Comparison of ENCODE assay signal across 15 cellular contexts in genomic region chr6:88220493-88220892, GRCh38. TPM values are rescaled to one million over a fixed set of nuclear protein-coding genes. Genes with fewer than 3 reads are reported as not detected.
DNase-seq lines count a peak whose midpoint lies in the region; ATAC-seq and TF ChIP-seq lines count a peak whose summit lies in the region.
"Had no signal": no experiment of that assay in that cellular context is flagged by ENCODE, and none has a peak within 500 bp of the region (broad histone marks: within the 10 kb centered on the region; RNA-seq: fewer than 3 reads in every experiment).

No MANE protein-coding gene starts in this region.

- H3K9me3 Mint-ChIP-seq in endodermal cell, result no peaks in the 10 kb centered on the region
- H3K9me3 Mint-ChIP-seq in CD8-positive, alpha-beta T cell, result no peaks in the 10 kb centered on the region
- H3K9me3 Mint-ChIP-seq: activated CD4-positive, alpha-beta T cell treated with anti-CD3 and anti-CD28 coated beads, Interleukin-2, amount 10 ng/mL, durations not matched to agents 24 days and 14 days had no signal

- no peak overlapping the region for H3K4me3 Mint-ChIP-seq in endodermal cell
- no peak overlapping the region for H3K4me3 Mint-ChIP-seq in CD8-positive, alpha-beta T cell
- H3K4me3 Mint-ChIP-seq: activated CD4-positive, alpha-beta T cell treated with anti-CD3 and anti-CD28 coated beads, Interleukin-2, amount 10 ng/mL, durations not matched to agents 24 days and 14 days had no signal

- H3K27ac Mint-ChIP-seq in endodermal cell, result no peak overlapping the region
- H3K27ac Mint-ChIP-seq in CD8-positive, alpha-beta T cell, result no peak overlapping the region
- H3K27ac Mint-ChIP-seq: activated CD4-positive, alpha-beta T cell treated with anti-CD3 and anti-CD28 coated beads, Interleukin-2, amount 10 ng/mL, durations not matched to agents 24 days and 14 days; activated naive CD4-positive, alpha-beta T cell treated with anti-CD3 and anti-CD28 coated beads, Interleukin-2, amount 50 U/mL, for 72 hours had no signal

- WGBS in endodermal cell (ENCODE audit: insufficient coverage in 1 of 2, insufficient read length in 1 of 2), 2 experiments, result 20 to 64% methylated on average over 1 to 2 of the region's 2 CpGs

- POLR2A ChIA-PET in CD8-positive, alpha-beta T cell (lab: Charles Lee), result no interaction called here

- H3K36me3 ChIP-seq in endodermal cell (ENCODE audit: control insufficient read depth, insufficient read depth, low read length), result no peaks in the 10 kb centered on the region
- no peaks in the 10 kb centered on the region for H3K36me3 ChIP-seq in CD8-positive, alpha-beta T cell (ENCODE audit: insufficient read depth, low read length)

- no peaks in the 10 kb centered on the region for H3K4me1 Mint-ChIP-seq in endodermal cell
- no peaks in the 10 kb centered on the region for H3K4me1 Mint-ChIP-seq in CD8-positive, alpha-beta T cell (ENCODE audit: low read depth)
- H3K4me1 Mint-ChIP-seq: activated CD4-positive, alpha-beta T cell treated with anti-CD3 and anti-CD28 coated beads, Interleukin-2, amount 10 ng/mL, durations not matched to agents 24 days and 14 days had no signal

- intact Hi-C loops in CD8-positive, alpha-beta T cell (cut with DNase I, micrococcal nuclease), result no loop called here

- H3K27me3 ChIP-seq in endodermal cell (ENCODE audit: control insufficient read depth, insufficient read depth, low read length, poor library complexity, severe bottlenecking), result no peaks in the 10 kb centered on the region
- H3K27me3 ChIP-seq in CD8-positive, alpha-beta T cell (ENCODE audit: insufficient read depth, low read length), result no peaks in the 10 kb centered on the region

- H3K36me3 Mint-ChIP-seq in endodermal cell (ENCODE audit: low read depth), result no peaks in the 10 kb centered on the region
- no peaks in the 10 kb centered on the region for H3K36me3 Mint-ChIP-seq in CD8-positive, alpha-beta T cell
- H3K36me3 Mint-ChIP-seq: activated naive CD4-positive, alpha-beta T cell treated with anti-CD3 and anti-CD28 coated beads, Interleukin-2, amount 50 U/mL, for 72 hours had no signal

- H3K27ac ChIP-seq in endodermal cell (ENCODE audit: low read depth, low read length), result no peak overlapping the region
- no peak overlapping the region for H3K27ac ChIP-seq in CD8-positive, alpha-beta T cell (ENCODE audit: low read depth, low read length)
- H3K27ac ChIP-seq: epithelial cell of prostate, parathyroid adenoma had no signal

- CTCF ChIA-PET in CD8-positive, alpha-beta T cell (lab: Charles Lee), result no interaction called here

- H3K9ac ChIP-seq in endodermal cell (ENCODE audit: extremely low read depth, low read length, poor library complexity, severe bottlenecking), result no peak overlapping the region
- H3K9ac ChIP-seq: parathyroid adenoma had no signal

- H3K27me3 Mint-ChIP-seq in endodermal cell (ENCODE audit: insufficient read depth), result no peaks in the 10 kb centered on the region
- H3K27me3 Mint-ChIP-seq in CD8-positive, alpha-beta T cell (ENCODE audit: low read depth), result peaks cover 5% of the 10 kb centered on the region
- H3K27me3 Mint-ChIP-seq: activated CD4-positive, alpha-beta T cell treated with anti-CD3 and anti-CD28 coated beads, Interleukin-2, amount 10 ng/mL, durations not matched to agents 24 days and 14 days had no signal

- no peak for ATAC-seq in HG02884 (IDR thresholded peaks at IDR 0.05; ENCODE audit: unreplicated experiment)
- ATAC-seq in CD8-positive, alpha-beta T cell, result no peak
- ATAC-seq: activated naive CD4-positive, alpha-beta T cell treated with anti-CD3 and anti-CD28 coated beads, Interleukin-2, amount 50 U/mL, for 72 hours; Panc1 had no signal

- H3K9me3 ChIP-seq in endodermal cell (ENCODE audit: control insufficient read depth, low read length), result no peaks in the 10 kb centered on the region
- no peaks in the 10 kb centered on the region for H3K9me3 ChIP-seq in CD8-positive, alpha-beta T cell (ENCODE audit: low read length)

- H3K4me3 ChIP-seq in GM12865 (ENCODE audit: low read depth, low read length) (no peak overlapping the region), endodermal cell (ENCODE audit: low read length) (no peak overlapping the region)
- H3K4me3 ChIP-seq in CD8-positive, alpha-beta T cell (ENCODE audit: low read depth, low read length), result no peak overlapping the region

- H3K4me1 ChIP-seq in endodermal cell (ENCODE audit: control insufficient read depth, insufficient read depth, low read length), result no peaks in the 10 kb centered on the region
- no peaks in the 10 kb centered on the region for H3K4me1 ChIP-seq in CD8-positive, alpha-beta T cell (ENCODE audit: insufficient read depth, low read length)
- H3K4me1 ChIP-seq: parathyroid adenoma had no signal

- TF ChIP-seq CTCF in GM12865 (IDR thresholded peaks at IDR 0.05; ENCODE audit: insufficient read depth, low read depth, low read length, missing control alignments), result no peak
- no peak for TF ChIP-seq CTCF in endodermal cell (conservative IDR thresholded peaks at IDR 0.05)
- TF ChIP-seq CTCF in CD8-positive, alpha-beta T cell (IDR thresholded peaks at IDR 0.05), result no peak

- DNase-seq in A172 (ENCODE audit: low spot score), result peak; percentile 4
- peak; percentile 8 for DNase-seq in GM12865 (ENCODE audit: low read depth)
- peak; percentile 54 for DNase-seq in OCI-M1 (lab: John Stamatoyannopoulos, UW)
- peak; percentile 74 for DNase-seq in endodermal cell
- no peak for DNase-seq in DMS114 treated with DMSO at 0.1 percent for 48 hours (lab: John Stamatoyannopoulos, UW; ENCODE audit: unreplicated experiment)
- DNase-seq in NCI-H2227 (lab: John Stamatoyannopoulos, UW; ENCODE audit: unreplicated experiment), result no peak
- DNase-seq in CD8-positive, alpha-beta T cell, result no peak
- DNase-seq: activated CD4-positive, alpha-beta T cell treated with anti-CD3 and anti-CD28 coated beads, Interleukin-2, amount 10 ng/mL, durations not matched to agents 24 days and 14 days; KG1 had no signal

RNA-seq across cellular contexts. Expression of gene CNR1, which starts 54.3 kb away (rescaled TPM):
- not detected in 2 replicates for total RNA-seq in A172 (2014; rRNA removed; shearing (Covaris generic))
- total RNA-seq in endodermal cell, result 10 to 100 TPM; 12.2 to 14.5 TPM
- polyA plus RNA-seq in endodermal cell (2013, experiment 1 of 2), result 6.3 TPM
- 6.6 TPM for polyA plus RNA-seq in endodermal cell (2013, experiment 2 of 2)
- not detected for total RNA-seq in CD8-positive, alpha-beta T cell
- total RNA-seq: activated CD4-positive, alpha-beta T cell treated with anti-CD3 and anti-CD28 coated beads, Interleukin-2, amount 10 ng/mL, durations not matched to agents 24 days and 14 days; activated naive CD4-positive, alpha-beta T cell treated with anti-CD3 and anti-CD28 coated beads, Interleukin-2, amount 50 U/mL, for 72 hours had no signal
- polyA plus RNA-seq: keratinocyte had no signal

Comparison
In these comparisons a context has a peak if more than half of its experiments do, and no peak if none do; other contexts are left out.
1. DNase-seq: peak in A172 (single experiment), GM12865 (single experiment), OCI-M1 (single experiment) and endodermal cell (single experiment); none in DMS114 treated with DMSO at 0.1 percent for 48 hours (single experiment), NCI-H2227 (single experiment) and CD8-positive, alpha-beta T cell (0 of 7).
2. RNA of gene CNR1, which starts 54.3 kb away (total RNA-seq): 12.2 to 14.5 TPM in endodermal cell; not detected in CD8-positive, alpha-beta T cell and not detected in A172; every median in the first group is over 10 times any median in the second.